In genomic region chr15:72198410-72199270, GRCh38 we compare ENCODE assay signal across 9 cellular contexts. TPM values are rescaled to one million over a fixed set of nuclear protein-coding genes. Genes with fewer than 3 reads are reported as not detected.
DNase-seq lines count a peak whose midpoint lies in the region; ATAC-seq and TF ChIP-seq lines count a peak whose summit lies in the region.
"Had no signal": no experiment of that assay in that cellular context is flagged by ENCODE, and none has a peak within 500 bp of the region (broad histone marks: within the 10 kb centered on the region; RNA-seq: fewer than 3 reads in every experiment).

No MANE protein-coding gene starts in this region.

- no peaks in the 10 kb centered on the region for H3K9me3 Mint-ChIP-seq in activated naive CD4-positive, alpha-beta T cell treated with anti-CD3 and anti-CD28 coated beads, Interleukin-2, amount 50 U/mL, for 72 hours
- no peaks in the 10 kb centered on the region for H3K9me3 Mint-ChIP-seq in activated naive CD4-positive, alpha-beta T cell treated with anti-CD3 and anti-CD28 coated beads for 36 hours
- no peaks in the 10 kb centered on the region for H3K9me3 Mint-ChIP-seq in chondrocyte (ENCODE audit: low read depth)
- peaks cover 0 to 11% (median 3%) of the 10 kb centered on the region in 7 donors for H3K9me3 Mint-ChIP-seq in CD14-positive monocyte

- H3K36me3 Mint-ChIP-seq in activated naive CD4-positive, alpha-beta T cell treated with anti-CD3 and anti-CD28 coated beads, Interleukin-2, amount 50 U/mL, for 72 hours, result peaks cover 21 to 28% of the 10 kb centered on the region in 2 donors
- peaks cover 53% of the 10 kb centered on the region for H3K36me3 Mint-ChIP-seq in activated naive CD4-positive, alpha-beta T cell treated with anti-CD3 and anti-CD28 coated beads for 36 hours (ENCODE audit: low read depth)
- H3K36me3 Mint-ChIP-seq in chondrocyte (ENCODE audit: low read depth), result peaks cover 35% of the 10 kb centered on the region
- peaks cover 61 to 65% of the 10 kb centered on the region in 2 donors for H3K36me3 Mint-ChIP-seq in CD14-positive monocyte

- WGBS in upper lobe of left lung, 2 donors, result 71 to 90% methylated on average over 10 of the region's 10 CpGs

- H3K4me3 ChIP-seq in upper lobe of left lung, result no peak overlapping the region

- peaks cover 11 to 59% (median 29%) of the 10 kb centered on the region in 4 donors for H3K4me1 ChIP-seq in upper lobe of left lung

- CTCF ChIA-PET in activated naive CD4-positive, alpha-beta T cell treated with anti-CD3 and anti-CD28 coated beads for 36 hours (lab: Charles Lee), result interaction anchor here (0.6 to 3.1 kb wide), 7 partner anchors 12 to 338 kb away, joined by 3 to 18 read pairs (median 4); no protein-coding TSS in a partner anchor

- TF ChIP-seq EP300 in upper lobe of left lung (IDR thresholded peaks at IDR 0.05), result peak in 1 of 4 donors; percentile 2

- peaks cover 4% of the 10 kb centered on the region for H3K27me3 Mint-ChIP-seq in activated naive CD4-positive, alpha-beta T cell treated with anti-CD3 and anti-CD28 coated beads for 36 hours (ENCODE audit: low read depth)
- H3K27me3 Mint-ChIP-seq in chondrocyte (ENCODE audit: low read depth) (no peaks in the 10 kb centered on the region), CD14-positive monocyte (ENCODE audit: low read depth in 3 of 3) (peaks cover 24 to 32% (median 26%) of the 10 kb centered on the region in 3 donors)

- peaks cover 22% of the 10 kb centered on the region for H3K4me1 Mint-ChIP-seq in activated naive CD4-positive, alpha-beta T cell treated with anti-CD3 and anti-CD28 coated beads for 36 hours (ENCODE audit: low read depth)
- peaks cover 13% of the 10 kb centered on the region for H3K4me1 Mint-ChIP-seq in chondrocyte (ENCODE audit: low read depth)
- peaks cover 36% of the 10 kb centered on the region for H3K4me1 Mint-ChIP-seq in CD14-positive monocyte

- H3K9me3 ChIP-seq in upper lobe of left lung, result no peaks in the 10 kb centered on the region

- peaks cover 36 to 54% (median 52%) of the 10 kb centered on the region in 4 donors for H3K36me3 ChIP-seq in upper lobe of left lung

- no peak for ATAC-seq in activated naive CD4-positive, alpha-beta T cell treated with anti-CD3 and anti-CD28 coated beads, Interleukin-2, amount 50 U/mL, for 72 hours
- ATAC-seq in upper lobe of left lung (ENCODE audit: low FRiP score in 2 of 2), result peak; percentile 5 to 76

- peak overlapping the region; percentile 46 to 84 (median 82) for H3K27ac ChIP-seq in upper lobe of left lung

- DNase-seq in activated naive CD4-positive, alpha-beta T cell treated with anti-CD3 and anti-CD28 coated beads, Interleukin-2, amount 50 U/mL, for 72 hours (ENCODE audit: low spot score in 2 of 2), result peak in 1 of 2 donors; percentile 29
- DNase-seq in activated naive CD4-positive, alpha-beta T cell treated with anti-CD3 and anti-CD28 coated beads for 36 hours, result no peak
- DNase-seq in NCI-H2029 treated with DMSO at 0.1 percent for 48 hours (lab: John Stamatoyannopoulos, UW) (peak; percentile 71), chondrocyte (ENCODE audit: low spot score) (no peak), upper lobe of left lung (peak in 1 of 2 donors; percentile 77), NCI-H526 (lab: John Stamatoyannopoulos, UW) (no peak), hypothalamus (lab: John Stamatoyannopoulos, UW) (no peak), CD14-positive monocyte (ENCODE audit: low spot score) (no peak)
- DNase-seq: activated gamma-delta T cell had no signal

- H3K4me3 Mint-ChIP-seq in activated naive CD4-positive, alpha-beta T cell treated with anti-CD3 and anti-CD28 coated beads for 36 hours, result no peak overlapping the region
- peak overlapping the region; percentile 65 for H3K4me3 Mint-ChIP-seq in chondrocyte (ENCODE audit: unreplicated experiment)
- H3K4me3 Mint-ChIP-seq in CD14-positive monocyte, result peak overlapping the region in 1 of 2 donors; percentile 87

- TF ChIP-seq CTCF in chondrocyte (IDR thresholded peaks at IDR 0.05) (no peak), upper lobe of left lung (IDR thresholded peaks at IDR 0.05) (no peak), CD14-positive monocyte (IDR thresholded peaks at IDR 0.05) (no peak)

- peak in 1 of 4 donors; percentile 21 for TF ChIP-seq POLR2A in upper lobe of left lung (IDR thresholded peaks at IDR 0.05)

- H3K27me3 ChIP-seq in upper lobe of left lung, result no peaks in the 10 kb centered on the region

- peak overlapping the region; percentile 60 to 98 for H3K27ac Mint-ChIP-seq in activated naive CD4-positive, alpha-beta T cell treated with anti-CD3 and anti-CD28 coated beads, Interleukin-2, amount 50 U/mL, for 72 hours
- H3K27ac Mint-ChIP-seq in activated naive CD4-positive, alpha-beta T cell treated with anti-CD3 and anti-CD28 coated beads for 36 hours, result no peak overlapping the region
- H3K27ac Mint-ChIP-seq in chondrocyte (ENCODE audit: unreplicated experiment) (no peak overlapping the region), CD14-positive monocyte (no peak overlapping the region)

- intact Hi-C loops in activated naive CD4-positive, alpha-beta T cell treated with anti-CD3 and anti-CD28 coated beads for 36 hours (cut with micrococcal nuclease), result loop anchor here (1.0 to 10.0 kb wide), 4 partner anchors 30 to 336 kb away; partner anchors contain the start of gene PARP6
- intact Hi-C loops in CD14-positive monocyte (cut with micrococcal nuclease), result loop anchor here (2.0 to 10.0 kb wide), 7 partner anchors 34 to 476 kb away; partner anchors contain the start of genes PARP6 (in 2 of the 2), ARIH1 (in 1 of the 2), MYO9A (in 1 of the 2) and PKM (in 1 of the 2)

RNA-seq across cellular contexts. Expression of gene GRAMD2A, which starts 1.1 kb away (rescaled TPM):
- not detected for total RNA-seq in activated naive CD4-positive, alpha-beta T cell treated with anti-CD3 and anti-CD28 coated beads, Interleukin-2, amount 50 U/mL, for 72 hours
- total RNA-seq in activated naive CD4-positive, alpha-beta T cell treated with anti-CD3 and anti-CD28 coated beads for 36 hours, result not detected
- total RNA-seq in chondrocyte, result 0.32 to 0.77 TPM (median 0.65 TPM) in 3 replicates
- 10 to 100 TPM; 26.7 to 52.4 (median 32.9) TPM for total RNA-seq in upper lobe of left lung
- not detected for polyA plus RNA-seq in CD14-positive monocyte

RNA-seq across cellular contexts. Expression of gene PKM, which starts 32.4 kb away (rescaled TPM):
- total RNA-seq in activated naive CD4-positive, alpha-beta T cell treated with anti-CD3 and anti-CD28 coated beads, Interleukin-2, amount 50 U/mL, for 72 hours, result 1,000 to 10,000 TPM; 1,316 to 2,692 TPM
- total RNA-seq in activated naive CD4-positive, alpha-beta T cell treated with anti-CD3 and anti-CD28 coated beads for 36 hours, result 1,000 to 10,000 TPM; 1,794 to 1,797 TPM
- total RNA-seq in chondrocyte (909 to 976 TPM (median 944 TPM) in 3 replicates), upper lobe of left lung (100 to 1,000 TPM; 278 to 569 (median 393) TPM)
- 100 to 1,000 TPM; 986 to 999 TPM for polyA plus RNA-seq in CD14-positive monocyte

Comparison
In these comparisons a context has a peak if more than half of its experiments do, and no peak if none do; other contexts are left out.
1. H3K27ac Mint-ChIP-seq: peak in activated naive CD4-positive, alpha-beta T cell treated with anti-CD3 and anti-CD28 coated beads, Interleukin-2, amount 50 U/mL, for 72 hours (2 of 2); none in activated naive CD4-positive, alpha-beta T cell treated with anti-CD3 and anti-CD28 coated beads for 36 hours (single experiment), chondrocyte (single experiment) and CD14-positive monocyte (0 of 7).
2. ATAC-seq: peak in upper lobe of left lung (2 of 2); none in activated naive CD4-positive, alpha-beta T cell treated with anti-CD3 and anti-CD28 coated beads, Interleukin-2, amount 50 U/mL, for 72 hours (0 of 2).
3. RNA of gene GRAMD2A, which starts 1.1 kb away (total RNA-seq): 26.7 to 52.4 TPM in upper lobe of left lung; 0.32 to 0.77 TPM in chondrocyte, not detected in activated naive CD4-positive, alpha-beta T cell treated with anti-CD3 and anti-CD28 coated beads for 36 hours and not detected in activated naive CD4-positive, alpha-beta T cell treated with anti-CD3 and anti-CD28 coated beads, Interleukin-2, amount 50 U/mL, for 72 hours; every median in the first group is over 10 times any median in the second.